ENCODE assay signal across 25 cellular contexts in the genomic region with DNA sequence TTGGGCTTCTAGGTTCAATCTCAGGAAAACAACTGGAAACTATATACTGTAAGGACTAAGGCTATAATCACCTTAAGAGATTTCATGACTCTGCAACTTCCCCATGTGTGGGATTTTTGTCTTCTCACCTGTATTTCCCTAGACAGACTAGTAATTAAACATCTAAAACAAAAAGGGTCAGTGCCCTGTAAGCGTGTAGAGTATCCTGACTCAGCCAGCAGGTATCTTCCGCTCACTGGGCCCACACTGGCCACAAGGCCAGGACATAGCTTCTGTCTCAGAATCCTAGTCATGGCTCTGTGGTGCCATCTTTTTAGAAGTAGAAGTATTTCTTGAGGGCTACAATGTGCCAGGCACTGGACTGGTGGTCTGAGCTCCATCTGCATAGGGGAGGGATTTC. TPM values are rescaled to one million over a fixed set of nuclear protein-coding genes. Genes with fewer than 3 reads are reported as not detected.
DNase-seq lines count a peak whose midpoint lies in the region; ATAC-seq and TF ChIP-seq lines count a peak whose summit lies in the region.
"Had no signal": no experiment of that assay in that cellular context is flagged by ENCODE, and none has a peak within 500 bp of the region (broad histone marks: within the 10 kb centered on the region; RNA-seq: fewer than 3 reads in every experiment).

No MANE protein-coding gene starts in this region.

- CTCF ChIA-PET in activated CD8-positive, alpha-beta T cell treated with anti-CD3 and anti-CD28 coated beads, Interleukin-2, amount 10 ng/mL, durations not matched to agents 7 days and 5 days (lab: Charles Lee): interaction anchor here (3.9 to 16.4 kb wide), 2 partner anchors 17 to 28 kb away, joined by 22 to 270 read pairs; no protein-coding TSS in a partner anchor

- no peak for ATAC-seq in activated CD8-positive, alpha-beta T cell treated with anti-CD3 and anti-CD28 coated beads, Interleukin-2, amount 10 ng/mL, durations not matched to agents 7 days and 5 days
- no peak for ATAC-seq in memory B cell (ENCODE audit: low read depth)
- no peak for ATAC-seq in HG03342 (IDR thresholded peaks at IDR 0.05; ENCODE audit: unreplicated experiment)
- ATAC-seq in natural killer cell: no peak
- ATAC-seq: left colon had no signal

- H3K9me3 Mint-ChIP-seq in T-helper 2 cell treated with Interferon-gamma antibody and Interleukin-4, amounts not matched to agents 5 μg/mL and 100 μg/mL, for 36 hours: no peaks in the 10 kb centered on the region
- no peaks in the 10 kb centered on the region for H3K9me3 Mint-ChIP-seq in activated CD8-positive, alpha-beta T cell treated with anti-CD3 and anti-CD28 coated beads, Interleukin-2, amount 10 ng/mL, durations not matched to agents 7 days and 5 days (ENCODE audit: insufficient read depth)
- H3K9me3 Mint-ChIP-seq in memory B cell (no peaks in the 10 kb centered on the region), natural killer cell (no peaks in the 10 kb centered on the region), glutamatergic neuron (ENCODE audit: unreplicated experiment) (no peaks in the 10 kb centered on the region)
- H3K9me3 Mint-ChIP-seq: activated naive CD8-positive, alpha-beta T cell treated with anti-CD3 and anti-CD28 coated beads, Interleukin-2, amount 10 ng/mL, durations not matched to agents 7 days and 5 days; nephron progenitor cell had no signal

- H3K4me3 Mint-ChIP-seq in T-helper 2 cell treated with Interferon-gamma antibody and Interleukin-4, amounts not matched to agents 5 μg/mL and 100 μg/mL, for 36 hours: no peak overlapping the region
- no peak overlapping the region for H3K4me3 Mint-ChIP-seq in activated CD8-positive, alpha-beta T cell treated with anti-CD3 and anti-CD28 coated beads, Interleukin-2, amount 10 ng/mL, durations not matched to agents 7 days and 5 days
- H3K4me3 Mint-ChIP-seq in memory B cell (no peak overlapping the region), natural killer cell (no peak overlapping the region), glutamatergic neuron (ENCODE audit: unreplicated experiment) (no peak overlapping the region)
- H3K4me3 Mint-ChIP-seq: activated naive CD8-positive, alpha-beta T cell treated with anti-CD3 and anti-CD28 coated beads, Interleukin-2, amount 10 ng/mL, durations not matched to agents 7 days and 5 days; activated T-helper 1 cell treated with anti-CD3 and anti-CD28 coated beads, Interleukin-12 subunit alpha, Interleukin-12 subunit beta, Interleukin-2, Interleukin-4 antibody, amounts not matched to agents 30 ng/mL and 10 ng/mL and 1 ng/mL, durations not matched to agents 14 hours and 24 hours and 36 hours; nephron progenitor cell had no signal

- H3K36me3 Mint-ChIP-seq in T-helper 2 cell treated with Interferon-gamma antibody and Interleukin-4, amounts not matched to agents 5 μg/mL and 100 μg/mL, for 36 hours (ENCODE audit: low read depth): peaks cover 36% of the 10 kb centered on the region
- H3K36me3 Mint-ChIP-seq in activated CD8-positive, alpha-beta T cell treated with anti-CD3 and anti-CD28 coated beads, Interleukin-2, amount 10 ng/mL, durations not matched to agents 7 days and 5 days (ENCODE audit: low read depth): peaks cover 35% of the 10 kb centered on the region
- H3K36me3 Mint-ChIP-seq in memory B cell: peaks cover 2% of the 10 kb centered on the region
- H3K36me3 Mint-ChIP-seq in natural killer cell: no peaks in the 10 kb centered on the region
- no peaks in the 10 kb centered on the region for H3K36me3 Mint-ChIP-seq in glutamatergic neuron (ENCODE audit: unreplicated experiment)

- peak overlapping the region; percentile 23 for H3K27ac Mint-ChIP-seq in T-helper 2 cell treated with Interferon-gamma antibody and Interleukin-4, amounts not matched to agents 5 μg/mL and 100 μg/mL, for 36 hours
- peak overlapping the region; percentile 16 for H3K27ac Mint-ChIP-seq in activated CD8-positive, alpha-beta T cell treated with anti-CD3 and anti-CD28 coated beads, Interleukin-2, amount 10 ng/mL, durations not matched to agents 7 days and 5 days
- H3K27ac Mint-ChIP-seq in memory B cell: peak overlapping the region; percentile 91
- H3K27ac Mint-ChIP-seq in natural killer cell: no peak overlapping the region
- H3K27ac Mint-ChIP-seq in glutamatergic neuron (ENCODE audit: unreplicated experiment): no peak overlapping the region
- H3K27ac Mint-ChIP-seq: nephron progenitor cell had no signal

- no peaks in the 10 kb centered on the region for H3K27me3 Mint-ChIP-seq in T-helper 2 cell treated with Interferon-gamma antibody and Interleukin-4, amounts not matched to agents 5 μg/mL and 100 μg/mL, for 36 hours (ENCODE audit: low read depth)
- H3K27me3 Mint-ChIP-seq in activated CD8-positive, alpha-beta T cell treated with anti-CD3 and anti-CD28 coated beads, Interleukin-2, amount 10 ng/mL, durations not matched to agents 7 days and 5 days (ENCODE audit: low read depth): no peaks in the 10 kb centered on the region
- H3K27me3 Mint-ChIP-seq in memory B cell: no peaks in the 10 kb centered on the region
- H3K27me3 Mint-ChIP-seq in natural killer cell (ENCODE audit: low read depth in 2 of 2): no peaks in the 10 kb centered on the region
- peaks cover 2% of the 10 kb centered on the region for H3K27me3 Mint-ChIP-seq in glutamatergic neuron (ENCODE audit: unreplicated experiment)
- H3K27me3 Mint-ChIP-seq: activated naive CD8-positive, alpha-beta T cell treated with anti-CD3 and anti-CD28 coated beads, Interleukin-2, amount 10 ng/mL, durations not matched to agents 7 days and 5 days had no signal

- DNase-seq in T-helper 2 cell treated with Interferon-gamma antibody and Interleukin-4, amounts not matched to agents 5 μg/mL and 100 μg/mL, for 36 hours (ENCODE audit: low spot score): no peak
- DNase-seq in T-helper 2 cell (no peak), M059J (ENCODE audit: low read depth) (peak; percentile 78), memory B cell (ENCODE audit: low spot score in 2 of 2) (no peak), natural killer cell (no peak), glutamatergic neuron (no peak)
- DNase-seq in activated CD8-positive, alpha-beta T cell treated with anti-CD3 and anti-CD28 coated beads, Interleukin-2, amount 10 ng/mL, durations not matched to agents 7 days and 5 days: no peak
- DNase-seq: activated naive CD8-positive, alpha-beta T cell treated with anti-CD3 and anti-CD28 coated beads, Interleukin-2, amount 10 ng/mL, durations not matched to agents 7 days and 5 days; Caco-2; colonic mucosa; effector CD8-positive, alpha-beta T cell; GM23248; hypothalamus; KBM-7; left colon; NCI-H1105; NCI-H187 treated with DMSO at 0.1 percent for 48 hours; NCI-H2171 treated with DMSO at 0.1 percent for 48 hours; NCI-H524; nephron progenitor cell; SIG-M5; stimulated activated naive CD4-positive, alpha-beta T cell; T-helper 9 cell had no signal

- POLR2A ChIA-PET in activated CD8-positive, alpha-beta T cell treated with anti-CD3 and anti-CD28 coated beads, Interleukin-2, amount 10 ng/mL, durations not matched to agents 7 days and 5 days (lab: Charles Lee): interaction anchor here (5.7 kb wide), 1 partner anchor 28 kb away, joined by 106 read pairs; a partner anchor contains a TSS

- intact Hi-C loops in natural killer cell (cut with micrococcal nuclease): no loop called here

- TF ChIP-seq CTCF in natural killer cell (IDR thresholded peaks at IDR 0.05) (no peak), glutamatergic neuron (IDR thresholded peaks at IDR 0.05; ENCODE audit: partially characterized antibody, unreplicated experiment) (no peak)

- H3K4me1 Mint-ChIP-seq in T-helper 2 cell treated with Interferon-gamma antibody and Interleukin-4, amounts not matched to agents 5 μg/mL and 100 μg/mL, for 36 hours (ENCODE audit: low read depth): peaks cover 69% of the 10 kb centered on the region
- H3K4me1 Mint-ChIP-seq in activated CD8-positive, alpha-beta T cell treated with anti-CD3 and anti-CD28 coated beads, Interleukin-2, amount 10 ng/mL, durations not matched to agents 7 days and 5 days (ENCODE audit: low read depth): peaks cover 72% of the 10 kb centered on the region
- peaks cover 32% of the 10 kb centered on the region for H3K4me1 Mint-ChIP-seq in memory B cell
- peaks cover 25 to 27% of the 10 kb centered on the region in 2 donors for H3K4me1 Mint-ChIP-seq in natural killer cell
- H3K4me1 Mint-ChIP-seq in glutamatergic neuron (ENCODE audit: low read depth, unreplicated experiment): no peaks in the 10 kb centered on the region

RNA-seq across cellular contexts. Expression of a gene that starts 28.8 kb away (rescaled TPM):
- total RNA-seq in M059J (2014; rRNA removed; shearing (Covaris generic)): 52.7 and 81.2 TPM in 2 replicates
- 10 to 100 TPM; 88.9 to 92.5 TPM for total RNA-seq in activated CD8-positive, alpha-beta T cell treated with anti-CD3 and anti-CD28 coated beads, Interleukin-2, amount 10 ng/mL, durations not matched to agents 7 days and 5 days
- total RNA-seq in natural killer cell: 10 to 100 TPM; 70.8 to 81.4 (median 77.1) TPM
- total RNA-seq in glutamatergic neuron (ENCODE audit: unreplicated experiment): 46.8 TPM

RNA-seq across cellular contexts. Expression of a gene that starts 36.7 kb away (rescaled TPM):
- 7,017 and 9,457 TPM in 2 replicates for total RNA-seq in M059J (2014; rRNA removed; shearing (Covaris generic))
- total RNA-seq in activated CD8-positive, alpha-beta T cell treated with anti-CD3 and anti-CD28 coated beads, Interleukin-2, amount 10 ng/mL, durations not matched to agents 7 days and 5 days: 1,000 to 10,000 TPM; 4,520 to 4,885 TPM
- total RNA-seq in natural killer cell (1,000 to 10,000 TPM; 1,247 to 1,683 (median 1,557) TPM), glutamatergic neuron (ENCODE audit: unreplicated experiment) (3,273 TPM)

Comparison
In these comparisons a context has a peak if more than half of its experiments do, and no peak if none do; other contexts are left out.
1. H3K27ac Mint-ChIP-seq: peak in T-helper 2 cell treated with Interferon-gamma antibody and Interleukin-4, amounts not matched to agents 5 μg/mL and 100 μg/mL, for 36 hours (single experiment), activated CD8-positive, alpha-beta T cell treated with anti-CD3 and anti-CD28 coated beads, Interleukin-2, amount 10 ng/mL, durations not matched to agents 7 days and 5 days (single experiment) and memory B cell (single experiment); none in natural killer cell (0 of 2) and glutamatergic neuron (single experiment).